Comparison of ENCODE assay signal across 8 cellular contexts in the genomic region with DNA sequence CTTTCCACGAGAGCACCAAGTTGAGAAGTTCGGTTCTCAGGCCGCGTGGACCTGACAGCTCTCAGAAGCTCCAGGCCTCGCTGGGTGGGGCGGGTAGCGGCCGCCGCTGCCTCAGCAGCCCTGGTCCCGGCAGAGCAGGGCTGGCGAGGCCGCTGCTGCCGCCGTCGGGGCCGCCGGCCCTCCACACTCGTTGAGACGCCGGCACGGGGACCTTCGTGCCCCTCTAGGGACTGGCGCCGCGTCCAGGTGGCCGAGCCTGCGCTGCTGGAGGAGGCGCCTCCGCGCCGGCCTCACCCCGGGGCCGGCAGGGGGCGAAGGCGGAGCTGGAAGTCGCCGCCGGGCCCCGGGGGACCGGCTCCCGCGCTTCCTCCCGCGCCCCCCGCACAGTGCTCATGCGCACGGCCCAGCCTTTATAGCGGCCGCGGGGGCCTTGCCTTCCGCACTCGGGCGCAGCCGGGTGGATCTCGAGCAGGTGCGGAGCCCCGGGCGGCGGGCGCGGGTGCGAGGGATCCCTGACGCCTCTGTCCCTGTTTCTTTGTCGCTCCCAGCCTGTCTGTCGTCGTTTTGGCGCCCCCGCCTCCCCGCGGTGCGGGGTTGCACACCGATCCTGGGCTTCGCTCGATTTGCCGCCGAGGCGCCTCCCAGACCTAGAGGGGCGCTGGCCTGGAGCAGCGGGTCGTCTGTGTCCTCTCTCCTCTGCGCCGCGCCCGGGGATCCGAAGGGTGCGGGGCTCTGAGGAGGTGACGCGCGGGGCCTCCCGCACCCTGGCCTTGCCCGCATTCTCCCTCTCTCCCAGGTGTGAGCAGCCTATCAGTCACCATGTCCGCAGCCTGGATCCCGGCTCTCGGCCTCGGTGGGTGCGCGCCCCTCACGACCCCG. TPM values are rescaled to one million over a fixed set of nuclear protein-coding genes. Genes with fewer than 3 reads are reported as not detected.
DNase-seq lines count a peak whose midpoint lies in the region; ATAC-seq and TF ChIP-seq lines count a peak whose summit lies in the region.

Gene COCH (plus strand): TSS at position 440 of the 879 bp plus-strand sequence. CDS start 380 bp downstream, at position 820.

- TF ChIP-seq CTCF in Peyer's patch (IDR thresholded peaks at IDR 0.05), result peak in 5 of 6 experiments; percentile 21 to 30 (median 28)
- peak; percentile 39 to 62 for TF ChIP-seq CTCF in brain (conservative IDR thresholded peaks at IDR 0.05)
- no peak for TF ChIP-seq CTCF in kidney epithelial cell (IDR thresholded peaks at IDR 0.05; ENCODE audit: insufficient read depth, low read length, poor library complexity, severe bottlenecking)

- no peaks in the 10 kb centered on the region for H3K9me3 ChIP-seq in Peyer's patch

- peak within 1 kb of the TSS in 1 of 4 donors; percentile 55 for H3K27ac ChIP-seq in Peyer's patch

- H3K27me3 ChIP-seq in Peyer's patch (peaks cover 0 to 6% of the 10 kb centered on the region in 2 donors), kidney epithelial cell (ENCODE audit: control insufficient read depth, insufficient read depth, low read length) (peaks cover 20% of the 10 kb centered on the region)

- H3K27ac Mint-ChIP-seq in brain, result peak within 1 kb of the TSS in 2 of 5 experiments; percentile 1 to 42

- no peaks in the 10 kb centered on the region for H3K36me3 ChIP-seq in Peyer's patch
- no peaks in the 10 kb centered on the region for H3K36me3 ChIP-seq in kidney epithelial cell (ENCODE audit: control insufficient read depth, insufficient read depth, low read length)

- no peak for TF ChIP-seq POLR2A in Peyer's patch (IDR thresholded peaks at IDR 0.05)

- H3K4me1 ChIP-seq in Peyer's patch, result peaks cover 0 to 16% (median 6%) of the 10 kb centered on the region in 4 donors

- H3K9me3 Mint-ChIP-seq in brain, result no peaks in the 10 kb centered on the region

- H3K4me3 ChIP-seq in GM08714 (ENCODE audit: low read length), result peak within 1 kb of the TSS; percentile 80; the same call in 1 of the 2 replicates
- peak within 1 kb of the TSS; percentile 44 to 63 (median 52) for H3K4me3 ChIP-seq in Peyer's patch
- peak within 1 kb of the TSS; percentile 50 for H3K4me3 ChIP-seq in kidney epithelial cell (ENCODE audit: low read depth, low read length)

- H3K4me1 Mint-ChIP-seq in brain, result peaks cover 45% of the 10 kb centered on the region

- no peaks in the 10 kb centered on the region for H3K36me3 Mint-ChIP-seq in brain

- peak within 1 kb of the TSS; percentile 77 to 88 (median 83) for H3K4me3 Mint-ChIP-seq in brain

- ATAC-seq in GM21381 (IDR thresholded peaks at IDR 0.05; ENCODE audit: unreplicated experiment), result peak; percentile 64

- DNase-seq in HK-2 (ENCODE audit: unreplicated experiment) (peak; percentile 64), Peyer's patch (peak; percentile 39 to 69 (median 57)), kidney epithelial cell (ENCODE audit: low read depth) (no peak), NK-92 (lab: John Stamatoyannopoulos, UW; ENCODE audit: unreplicated experiment) (no peak)
- peak; percentile 6 for DNase-seq in stimulated activated CD8-positive, alpha-beta memory T cell treated with anti-CD3 and anti-CD28 coated beads, Interleukin-15, amount 100 ng/mL, for 24 hours (ENCODE audit: low read depth)

- H3K27me3 Mint-ChIP-seq in brain, result peaks cover 28% of the 10 kb centered on the region

RNA-seq across cellular contexts. Expression of gene COCH, which starts in this region (rescaled TPM):
- total RNA-seq in Peyer's patch, result 1 to 10 TPM in 1 of 4 donors, under 1 TPM in 1, not detected in 2; 0.54 to 9.9 TPM
- polyA plus RNA-seq in brain (ENCODE audit: insufficient read depth, low read depth, low replicate concordance), result 43.7 TPM
- 16.4 and 18.8 TPM in 2 replicates for total RNA-seq in kidney epithelial cell

Comparison
In these comparisons a context has a peak if more than half of its experiments do, and no peak if none do; other contexts are left out.
1. DNase-seq: peak in HK-2 (single experiment), Peyer's patch (3 of 3) and stimulated activated CD8-positive, alpha-beta memory T cell treated with anti-CD3 and anti-CD28 coated beads, Interleukin-15, amount 100 ng/mL, for 24 hours (single experiment); none in kidney epithelial cell (single experiment) and NK-92 (single experiment).
2. Peak in every context shown above with its lines, with median percentiles within 50 percentile points of each other: H3K4me3 ChIP-seq.